Comparison of ENCODE assay signal across 10 cellular contexts in the genomic region with DNA sequence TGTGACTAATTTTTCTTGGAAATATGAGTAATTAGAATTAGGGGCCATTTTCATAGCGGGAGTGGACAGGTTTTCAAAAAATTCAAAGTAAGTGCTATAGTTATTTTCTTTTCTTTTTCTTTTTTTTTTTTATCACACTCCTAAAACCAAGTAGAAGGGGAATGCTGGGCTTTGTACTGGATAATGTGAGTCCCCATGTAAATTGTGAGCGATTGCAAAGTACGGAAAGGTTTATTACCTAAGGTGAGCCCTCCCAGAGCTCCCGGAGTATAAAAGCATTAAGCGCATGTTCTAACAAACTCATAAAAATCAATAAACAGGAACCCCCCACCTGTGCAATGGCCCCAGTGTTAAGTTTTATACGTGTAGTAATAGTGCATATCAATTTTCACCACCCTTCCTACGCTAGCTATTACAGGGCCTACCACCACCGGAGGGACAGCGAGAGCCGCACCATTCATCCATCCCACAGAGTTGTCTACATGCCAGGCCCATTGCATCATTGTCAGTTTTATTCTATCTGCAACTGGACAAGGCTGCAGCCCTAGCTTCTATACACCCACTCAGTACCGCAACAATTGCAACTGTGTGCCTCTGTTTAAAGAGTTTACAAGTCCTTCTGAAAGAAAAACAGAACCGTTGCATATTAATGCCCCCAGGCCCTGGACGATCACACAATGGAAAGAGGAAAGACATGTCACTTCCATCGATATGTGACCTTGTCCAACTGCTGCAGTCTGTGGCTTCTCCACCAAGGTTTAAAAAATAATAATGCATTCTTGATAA. TPM values are rescaled to one million over a fixed set of nuclear protein-coding genes. Genes with fewer than 3 reads are reported as not detected.
DNase-seq lines count a peak whose midpoint lies in the region; ATAC-seq and TF ChIP-seq lines count a peak whose summit lies in the region.
"Had no signal": no experiment of that assay in that cellular context is flagged by ENCODE, and none has a peak within 500 bp of the region (broad histone marks: within the 10 kb centered on the region; RNA-seq: fewer than 3 reads in every experiment).

No MANE protein-coding gene starts in this region.

- peaks cover 9% of the 10 kb centered on the region for H3K9me3 Mint-ChIP-seq in Caco-2 (ENCODE audit: unreplicated experiment)

- DNase-seq in BJ (ENCODE audit: low read depth) (no peak), T-helper 17 cell (no peak), foreskin melanocyte (peak; percentile 61), non-pigmented ciliary epithelial cell (ENCODE audit: low read depth) (peak; percentile 70), ascending aorta (ENCODE audit: low spot score in 2 of 2) (no peak), GM20000 (ENCODE audit: low spot score) (no peak), Caco-2 (no peak)
- DNase-seq: DMS53, NCI-H1417 had no signal

- ATAC-seq in T-helper 17 cell (no peak), HG03045 (IDR thresholded peaks at IDR 0.05; ENCODE audit: unreplicated experiment) (no peak)

- intact Hi-C loops in ascending aorta (cut with DNase I) (no loop called here), Caco-2 (cut with micrococcal nuclease; ENCODE audit: unreplicated experiment) (no loop called here)

- H3K36me3 ChIP-seq in BJ (ENCODE audit: control insufficient read depth, insufficient read depth, low read length) (no peaks in the 10 kb centered on the region; the same call in 1 of the 2 replicates), ascending aorta (no peaks in the 10 kb centered on the region), Caco-2 (ENCODE audit: control insufficient read depth, insufficient read depth, low read length) (no peaks in the 10 kb centered on the region)

- no peak overlapping the region for H3K4me3 Mint-ChIP-seq in T-helper 17 cell
- H3K4me3 Mint-ChIP-seq in Caco-2 (ENCODE audit: unreplicated experiment): no peak overlapping the region

- H3K4me3 ChIP-seq in BJ (ENCODE audit: low read depth, low read length) (no peak overlapping the region), ascending aorta (no peak overlapping the region), Caco-2 (ENCODE audit: low read depth, low read length) (no peak overlapping the region)

- peak overlapping the region; percentile 9 for H3K27ac Mint-ChIP-seq in T-helper 17 cell
- H3K27ac Mint-ChIP-seq in Caco-2 (ENCODE audit: unreplicated experiment): no peak overlapping the region

- H3K4me1 Mint-ChIP-seq in T-helper 17 cell (peaks cover 13% of the 10 kb centered on the region), Caco-2 (ENCODE audit: low read depth, unreplicated experiment) (no peaks in the 10 kb centered on the region)

- TF ChIP-seq CTCF in BJ (IDR thresholded peaks at IDR 0.05; ENCODE audit: insufficient read depth, low read depth, low read length) (peak; percentile 36; the same call in 1 of the 2 replicates), ascending aorta (IDR thresholded peaks at IDR 0.05) (no peak), GM20000 (IDR thresholded peaks at IDR 0.05; ENCODE audit: extremely low read depth, missing control alignments) (no peak), Caco-2 (IDR thresholded peaks at IDR 0.05; ENCODE audit: insufficient read depth in 1 of 2, low read depth in 1 of 2, low read length in 1 of 2, severe bottlenecking in 1 of 2, unreplicated experiment in 1 of 2) (no peak)

- H3K27me3 Mint-ChIP-seq in T-helper 17 cell: peaks cover 12% of the 10 kb centered on the region
- peaks cover 46% of the 10 kb centered on the region for H3K27me3 Mint-ChIP-seq in Caco-2 (ENCODE audit: insufficient read depth, unreplicated experiment)

- no peaks in the 10 kb centered on the region for H3K9me3 ChIP-seq in T-helper 17 cell (ENCODE audit: control insufficient read depth, low read length, poor library complexity, severe bottlenecking)
- H3K9me3 ChIP-seq in ascending aorta: no peaks in the 10 kb centered on the region
- H3K9me3 ChIP-seq in Caco-2: peaks cover 6% of the 10 kb centered on the region; the same call in 1 of the 2 replicates

- CTCF ChIA-PET in BJ (lab: Yijun Ruan, JAX) (interaction anchor here (0.7 kb wide), 1 partner anchor 413 kb away, joined by 4 read pairs; no protein-coding TSS in a partner anchor), Caco-2 (lab: Charles Lee) (no interaction called here)

- H3K36me3 Mint-ChIP-seq in T-helper 17 cell (ENCODE audit: low read depth) (peaks cover 3% of the 10 kb centered on the region), Caco-2 (ENCODE audit: insufficient read depth, unreplicated experiment) (no peaks in the 10 kb centered on the region)

- H3K4me1 ChIP-seq in ascending aorta: peaks cover 11 to 35% of the 10 kb centered on the region in 2 donors
- no peaks in the 10 kb centered on the region for H3K4me1 ChIP-seq in Caco-2

- H3K27me3 ChIP-seq in BJ (ENCODE audit: control insufficient read depth, insufficient read depth, low read length) (no peaks in the 10 kb centered on the region), ascending aorta (no peaks in the 10 kb centered on the region), Caco-2 (replicated peaks; ENCODE audit: control insufficient read depth, insufficient read depth, low read length) (peaks cover 5% of the 10 kb centered on the region)

- peak overlapping the region in 1 of 2 donors; percentile 69 for H3K27ac ChIP-seq in ascending aorta

- no TSS peak for BruUV-seq in Caco-2 (replicated peaks; lab: Mats Ljungman, UMichigan)

- POLR2A ChIA-PET in BJ (lab: Charles Lee) (no interaction called here), Caco-2 (lab: Charles Lee) (no interaction called here)

RNA-seq across cellular contexts. Expression of a gene that starts 58.7 kb away (rescaled TPM):
- 53.1 and 60.2 TPM in 2 replicates for polyA plus RNA-seq in BJ (2011; rRNA removed)
- 65.3 and 81.6 TPM in 2 replicates for polyA minus RNA-seq in BJ (2011; rRNA and poly(A)+ RNA removed)
- 10 to 100 TPM; 49.5 to 61.1 TPM for total RNA-seq in T-helper 17 cell
- 74.6 TPM for total RNA-seq in ascending aorta
- total RNA-seq in Caco-2 (2022): not detected in 2 replicates

Comparison
In these comparisons a context has a peak if more than half of its experiments do, and no peak if none do; other contexts are left out.
1. DNase-seq: peak in foreskin melanocyte (single experiment) and non-pigmented ciliary epithelial cell (single experiment); none in BJ (single experiment), T-helper 17 cell (0 of 3), ascending aorta (0 of 2), GM20000 (single experiment) and Caco-2 (0 of 2).
2. RNA of a gene that starts 58.7 kb away (total RNA-seq): 74.6 TPM in ascending aorta (single experiment) and 49.5 to 61.1 TPM in T-helper 17 cell; not detected in Caco-2; every median in the first group is over 10 times any median in the second.